Comparison of ENCODE assay signal across 8 cellular contexts in genomic region chr3:129383292-129383860, GRCh38. TPM values are rescaled to one million over a fixed set of nuclear protein-coding genes. Genes with fewer than 3 reads are reported as not detected.
DNase-seq lines count a peak whose midpoint lies in the region; ATAC-seq, FAIRE-seq and TF ChIP-seq lines count a peak whose summit lies in the region.

No MANE protein-coding gene starts in this region.

- H3K79me2 ChIP-seq in endothelial cell of umbilical vein (ENCODE audit: control insufficient read depth, insufficient read depth, low read length) = no peaks in the 10 kb centered on the region

- H3K4me1 ChIP-seq in endothelial cell of umbilical vein (ENCODE audit: control insufficient read depth, extremely low read depth, insufficient read depth, low read length) (peaks cover 19% of the 10 kb centered on the region), mucosa of descending colon (ENCODE audit: low read depth) (no peaks in the 10 kb centered on the region)

- peak; percentile 86 for FAIRE-seq in endothelial cell of umbilical vein (lab: Jason Lieb, UNC)

- H3K9me3 Mint-ChIP-seq in activated CD4-positive, alpha-beta memory T cell treated with anti-CD3 and anti-CD28 coated beads for 36 hours = no peaks in the 10 kb centered on the region

- H3K27me3 ChIP-seq in endothelial cell of umbilical vein (ENCODE audit: control insufficient read depth in 2 of 2, insufficient read depth in 2 of 2, low read length in 2 of 2) = no peaks in the 10 kb centered on the region

- no peak overlapping the region for H3K27ac ChIP-seq in endothelial cell of umbilical vein (ENCODE audit: insufficient read depth, low read depth, low read length)

- no peak overlapping the region for H3K4me2 ChIP-seq in endothelial cell of umbilical vein (ENCODE audit: insufficient read depth, low read length)

- BruUV-seq in endothelial cell of umbilical vein (replicated peaks; lab: Mats Ljungman, UMichigan) = no TSS peak

- H3K4me3 ChIP-seq in endothelial cell of umbilical vein (replicated peaks in 1 of 3; ENCODE audit: insufficient read depth in 1 of 3, low read depth in 1 of 3, low read length in 3 of 3) (no peak overlapping the region), mucosa of descending colon (no peak overlapping the region)

- peak in 10 of 14 donors; percentile 10 to 45 (median 20) for DNase-seq in C1 segment of cervical spinal cord (lab: John Stamatoyannopoulos, UW)
- peak; percentile 39 for DNase-seq in NCI-H524 treated with DMSO at 0.1 percent for 48 hours (lab: John Stamatoyannopoulos, UW)
- peak; percentile 61 for DNase-seq in activated CD4-positive, alpha-beta memory T cell treated with anti-CD3 and anti-CD28 coated beads for 36 hours
- DNase-seq in endothelial cell of umbilical vein (ENCODE audit: low read depth, low spot score) = peak; percentile 71
- DNase-seq in mucosa of descending colon = peak in 2 of 3 donors; percentile 38 to 49
- peak; percentile 82 for DNase-seq in superior temporal gyrus (ENCODE audit: extremely low spot score)

- peak; percentile 34 for TF ChIP-seq POLR2A in endothelial cell of umbilical vein (IDR thresholded peaks at IDR 0.05; ENCODE audit: low read depth, low read length)

- POLR2A ChIA-PET in activated CD4-positive, alpha-beta memory T cell treated with anti-CD3 and anti-CD28 coated beads for 36 hours (lab: Charles Lee) = interaction anchor here (0.6 to 1.4 kb wide), 3 partner anchors 17 to 57 kb away, joined by 3 to 6 read pairs (median 3); partner anchors contain the start of genes IFT122 and MBD4
- POLR2A ChIA-PET in endothelial cell of umbilical vein (lab: Charles Lee) = interaction anchor here (0.9 to 1.2 kb wide), 2 partner anchors 57 to 67 kb away, joined by 3 to 7 read pairs; partner anchors contain the start of genes IFT122 and MBD4

- CTCF ChIA-PET in activated CD4-positive, alpha-beta memory T cell treated with anti-CD3 and anti-CD28 coated beads for 36 hours (lab: Charles Lee) = interaction anchor here (0.6 to 1.4 kb wide), 23 partner anchors 8 to 560 kb away, joined by 3 to 9 read pairs (median 3); no protein-coding TSS in a partner anchor
- CTCF ChIA-PET in endothelial cell of umbilical vein (lab: Charles Lee) = interaction anchor here (0.6 to 2.5 kb wide), 74 partner anchors 8 to 722 kb away, joined by 3 to 32 read pairs (median 4); partner anchors contain the start of genes EFCAB12, IFT122 and MBD4

- H3K27me3 Mint-ChIP-seq in activated CD4-positive, alpha-beta memory T cell treated with anti-CD3 and anti-CD28 coated beads for 36 hours = no peaks in the 10 kb centered on the region

- H3K36me3 Mint-ChIP-seq in activated CD4-positive, alpha-beta memory T cell treated with anti-CD3 and anti-CD28 coated beads for 36 hours = peaks cover 16% of the 10 kb centered on the region

- H3K36me3 ChIP-seq in endothelial cell of umbilical vein (ENCODE audit: control insufficient read depth in 2 of 2, extremely low read depth in 1 of 2, insufficient read depth in 2 of 2, low read length in 2 of 2) = peaks cover 4 to 6% of the 10 kb centered on the region in 2 experiments
- no peaks in the 10 kb centered on the region for H3K36me3 ChIP-seq in mucosa of descending colon (ENCODE audit: low read depth)

- TF ChIP-seq CTCF in endothelial cell of umbilical vein (IDR thresholded peaks at IDR 0.05; ENCODE audit: extremely low read depth in 1 of 2, insufficient read depth in 1 of 2, low read depth in 1 of 2, low read length in 2 of 2) (peak; percentile 93 to 95), mucosa of descending colon (IDR thresholded peaks at IDR 0.05) (peak; percentile 30)

- ATAC-seq in GM19023 (IDR thresholded peaks at IDR 0.05; ENCODE audit: unreplicated experiment) = peak; percentile 75
- ATAC-seq in HG03378 (IDR thresholded peaks at IDR 0.05; ENCODE audit: unreplicated experiment) = peak; percentile 59
- peak; percentile 82 for ATAC-seq in mucosa of descending colon

- no peaks in the 10 kb centered on the region for H4K20me1 ChIP-seq in endothelial cell of umbilical vein (replicated peaks; ENCODE audit: control insufficient read depth, extremely low read depth, insufficient read depth, low read length)

- no peak overlapping the region for H3K9ac ChIP-seq in endothelial cell of umbilical vein (replicated peaks; ENCODE audit: extremely low read depth, insufficient read depth, low read length)

- intact Hi-C loops in activated CD4-positive, alpha-beta memory T cell treated with anti-CD3 and anti-CD28 coated beads for 36 hours (cut with micrococcal nuclease) = loop anchor here (5.0 kb wide), 2 partner anchors 224 to 444 kb away; partner anchors contain the start of gene PLXND1
- intact Hi-C loops in endothelial cell of umbilical vein (cut with micrococcal nuclease) = loop anchor here (1.0 to 10.0 kb wide), 11 partner anchors 15 to 551 kb away; partner anchors contain the start of genes EFCAB12 and IFT122
- intact Hi-C loops in mucosa of descending colon (cut with DNase I, micrococcal nuclease) = no loop called here

- H3K4me1 Mint-ChIP-seq in activated CD4-positive, alpha-beta memory T cell treated with anti-CD3 and anti-CD28 coated beads for 36 hours (ENCODE audit: low read depth) = no peaks in the 10 kb centered on the region

- H3K4me3 Mint-ChIP-seq in activated CD4-positive, alpha-beta memory T cell treated with anti-CD3 and anti-CD28 coated beads for 36 hours = no peak overlapping the region

- H3K27ac Mint-ChIP-seq in activated CD4-positive, alpha-beta memory T cell treated with anti-CD3 and anti-CD28 coated beads for 36 hours = no peak overlapping the region

- H3K9me3 ChIP-seq in endothelial cell of umbilical vein (replicated peaks; ENCODE audit: control insufficient read depth, insufficient read depth, low read length) (no peaks in the 10 kb centered on the region), mucosa of descending colon (peaks cover 7% of the 10 kb centered on the region)

- no peaks in the 10 kb centered on the region for H3K9me1 ChIP-seq in endothelial cell of umbilical vein (replicated peaks; ENCODE audit: control insufficient read depth, extremely low read depth, insufficient read depth, low read length)

- H2AFZ ChIP-seq in endothelial cell of umbilical vein (ENCODE audit: low read depth, low read length) = no peak overlapping the region

- dilution Hi-C loops in endothelial cell of umbilical vein (cut with MboI; ENCODE audit: extremely low pct_ligation_motif_present, low sequenced_read_pairs) = no loop called here

TF ChIP-seq in endothelial cell of umbilical vein, 7 proteins besides CTCF, POLR2A, EP300 and RAD21:
- TF ChIP-seq FOS (IDR thresholded peaks at IDR 0.05; ENCODE audit: borderline replicate concordance, insufficient read depth, low read length) (no peak), POLR2AphosphoS5 (IDR thresholded peaks at IDR 0.05; ENCODE audit: insufficient read depth, low read depth, low read length) (peak; percentile 54)
TF ChIP-seq in endothelial cell of umbilical vein: peak in this region for 1.

RNA-seq across cellular contexts. Expression of gene EFCAB12, which starts 45.1 kb away (rescaled TPM):
- total RNA-seq in activated CD4-positive, alpha-beta memory T cell treated with anti-CD3 and anti-CD28 coated beads for 36 hours = under 1 TPM; 0.31 to 0.45 TPM
- total RNA-seq in endothelial cell of umbilical vein (0.25 and 0.49 TPM in 2 replicates), mucosa of descending colon (under 1 TPM; 0.38 to 0.69 (median 0.58) TPM)
- polyA plus RNA-seq in endothelial cell of umbilical vein = 0.15 and 0.19 TPM in 2 replicates
- polyA plus RNA-seq in endothelial cell of umbilical vein (2011; cell fraction: cytosol; rRNA removed) = 0.05 and 0.10 TPM in 2 replicates
- 0.88 and 1.0 TPM in 2 replicates for polyA plus RNA-seq in endothelial cell of umbilical vein (2011; cell fraction: nucleus; rRNA removed)
- polyA plus RNA-seq in endothelial cell of umbilical vein (2012) = 0.12 and 0.14 TPM in 2 replicates
- 0.10 TPM in 1 of 2 replicates, not detected in the other for polyA minus RNA-seq in endothelial cell of umbilical vein
- polyA minus RNA-seq in endothelial cell of umbilical vein (2011; cell fraction: cytosol; rRNA and poly(A)+ RNA removed) = not detected
- polyA minus RNA-seq in endothelial cell of umbilical vein (2011; cell fraction: nucleus; rRNA and poly(A)+ RNA removed) = 0.43 and 0.82 TPM in 2 replicates

RNA-seq across cellular contexts. Expression of gene MBD4, which starts 56.4 kb away (rescaled TPM):
- 10 to 100 TPM; 50.5 to 53.7 TPM for total RNA-seq in activated CD4-positive, alpha-beta memory T cell treated with anti-CD3 and anti-CD28 coated beads for 36 hours
- total RNA-seq in endothelial cell of umbilical vein (33.2 and 39.5 TPM in 2 replicates), mucosa of descending colon (10 to 100 TPM; 26.6 to 30.6 (median 27.2) TPM)
- polyA plus RNA-seq in endothelial cell of umbilical vein = 11.0 and 17.4 TPM in 2 replicates
- polyA plus RNA-seq in endothelial cell of umbilical vein (2011; cell fraction: cytosol; rRNA removed) = 19.7 and 19.8 TPM in 2 replicates
- polyA plus RNA-seq in endothelial cell of umbilical vein (2011; cell fraction: nucleus; rRNA removed) = 54.2 and 68.8 TPM in 2 replicates
- 16.1 and 22.9 TPM in 2 replicates for polyA plus RNA-seq in endothelial cell of umbilical vein (2012)
- 14.0 and 16.5 TPM in 2 replicates for polyA minus RNA-seq in endothelial cell of umbilical vein
- polyA minus RNA-seq in endothelial cell of umbilical vein (2011; cell fraction: cytosol; rRNA and poly(A)+ RNA removed) = 28.5 TPM
- polyA minus RNA-seq in endothelial cell of umbilical vein (2011; cell fraction: nucleus; rRNA and poly(A)+ RNA removed) = 35.0 and 41.0 TPM in 2 replicates

RNA-seq across cellular contexts. Expression of gene IFT122, which starts 56.6 kb away (rescaled TPM):
- 10 to 100 TPM; 21.5 to 25.5 TPM for total RNA-seq in activated CD4-positive, alpha-beta memory T cell treated with anti-CD3 and anti-CD28 coated beads for 36 hours
- 36.6 and 41.7 TPM in 2 replicates for total RNA-seq in endothelial cell of umbilical vein
- 38.4 and 44.3 TPM in 2 replicates for polyA plus RNA-seq in endothelial cell of umbilical vein
- polyA plus RNA-seq in endothelial cell of umbilical vein (2011; cell fraction: cytosol; rRNA removed) = 26.1 and 28.0 TPM in 2 replicates
- polyA plus RNA-seq in endothelial cell of umbilical vein (2011; cell fraction: nucleus; rRNA removed) = 105 and 116 TPM in 2 replicates
- 18.0 and 23.9 TPM in 2 replicates for polyA plus RNA-seq in endothelial cell of umbilical vein (2012)
- 67.1 and 91.1 TPM in 2 replicates for polyA minus RNA-seq in endothelial cell of umbilical vein
- polyA minus RNA-seq in endothelial cell of umbilical vein (2011; cell fraction: cytosol; rRNA and poly(A)+ RNA removed) = 9.4 TPM
- 56.9 and 73.7 TPM in 2 replicates for polyA minus RNA-seq in endothelial cell of umbilical vein (2011; cell fraction: nucleus; rRNA and poly(A)+ RNA removed)
- total RNA-seq in mucosa of descending colon = 10 to 100 TPM; 24.6 to 35.0 (median 29.6) TPM

Comparison
In these comparisons a context has a peak if more than half of its experiments do, and no peak if none do; other contexts are left out.
1. DNase-seq: peak in every context shown above with its lines; median percentile 82 in superior temporal gyrus; 71 in endothelial cell of umbilical vein; 61 in activated CD4-positive, alpha-beta memory T cell treated with anti-CD3 and anti-CD28 coated beads for 36 hours; 44 in mucosa of descending colon; 39 in NCI-H524 treated with DMSO at 0.1 percent for 48 hours; 20 in C1 segment of cervical spinal cord.
2. intact Hi-C loops: an anchor here in activated CD4-positive, alpha-beta memory T cell treated with anti-CD3 and anti-CD28 coated beads for 36 hours (5.0 kb wide) and endothelial cell of umbilical vein (1.0 to 10.0 kb wide); none called in mucosa of descending colon.